Comparison of ENCODE assay signal across 8 cellular contexts in the genomic region with DNA sequence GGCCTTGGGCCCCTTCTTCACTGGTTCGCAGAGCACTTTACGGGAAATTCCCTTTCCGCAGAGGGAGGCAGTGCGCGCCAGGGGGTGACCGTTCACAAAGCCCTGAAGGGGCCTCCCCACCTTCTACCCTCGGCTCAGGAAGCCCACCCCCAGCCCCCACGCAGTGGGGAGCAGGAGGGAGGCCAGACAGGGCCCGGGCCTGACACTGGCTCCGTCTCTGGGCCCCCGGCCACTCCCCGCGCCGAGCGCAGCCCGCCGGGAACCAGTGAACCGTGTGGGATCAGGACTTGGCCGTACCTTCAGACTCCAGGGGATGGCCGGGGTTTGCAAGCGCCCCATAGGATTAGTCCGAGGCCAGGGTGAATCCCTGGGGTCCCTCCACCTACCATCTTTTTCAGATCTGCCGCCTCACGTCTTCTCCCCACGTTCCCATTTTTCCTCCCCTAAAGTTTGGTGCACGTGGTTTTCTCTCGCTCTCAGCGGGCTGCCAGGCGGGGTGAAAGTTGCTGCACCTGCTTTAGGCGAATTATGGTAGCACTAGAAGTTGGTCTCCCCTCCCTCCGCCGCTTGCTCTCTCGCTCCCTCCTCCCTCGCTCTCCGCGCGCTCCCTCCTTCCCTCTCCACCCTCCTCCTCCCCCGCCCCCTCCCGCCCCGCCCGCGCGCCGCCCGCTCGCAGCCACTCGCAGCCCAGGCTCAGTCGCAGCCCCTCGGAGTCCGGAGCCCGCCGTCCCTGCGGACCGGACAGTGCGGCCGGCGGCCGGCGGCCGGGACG. TPM values are rescaled to one million over a fixed set of nuclear protein-coding genes. Genes with fewer than 3 reads are reported as not detected.
DNase-seq lines count a peak whose midpoint lies in the region; ATAC-seq and TF ChIP-seq lines count a peak whose summit lies in the region.

Gene FOXP4 (plus strand): TSS at position 679 of the 772 bp plus-strand sequence. CDS start 19,380 bp downstream, outside the sequence.

- no peak for TF ChIP-seq CTCF in AG10803 (conservative IDR thresholded peaks at IDR 0.05; ENCODE audit: low read length)
- TF ChIP-seq CTCF in kidney epithelial cell (IDR thresholded peaks at IDR 0.05; ENCODE audit: insufficient read depth, low read length, poor library complexity, severe bottlenecking) = no peak

- no peaks in the 10 kb centered on the region for H3K36me3 ChIP-seq in kidney epithelial cell (ENCODE audit: control insufficient read depth, insufficient read depth, low read length)

- H3K4me3 ChIP-seq in AG10803 (ENCODE audit: low read length) (peak within 1 kb of the TSS; percentile 82), kidney epithelial cell (ENCODE audit: low read depth, low read length) (peak within 1 kb of the TSS; percentile 91)

- DNase-seq in AG10803 (ENCODE audit: low read depth) (peak; percentile 94), NCI-H345 treated with DMSO at 0.1 percent for 48 hours (lab: John Stamatoyannopoulos, UW; ENCODE audit: unreplicated experiment) (peak; percentile 66), cerebellar cortex (ENCODE audit: low spot score) (peak; percentile 93), kidney epithelial cell (ENCODE audit: low read depth) (peak; percentile 60)
- DNase-seq in activated CD4-positive, CD25-positive, alpha-beta regulatory T cell treated with anti-CD3 and anti-CD28 coated beads, Interleukin-2, amount 50 U/mL, for 72 hours = peak; percentile 76
- peak; percentile 91 for DNase-seq in stimulated activated CD4-positive, alpha-beta T cell treated with anti-CD3 and anti-CD28 coated beads, Interleukin-15, amount 100 ng/mL, for 24 hours

- no peaks in the 10 kb centered on the region for H3K27me3 ChIP-seq in kidney epithelial cell (ENCODE audit: control insufficient read depth, insufficient read depth, low read length)

- peak; percentile 75 for ATAC-seq in GM19035 (IDR thresholded peaks at IDR 0.05; ENCODE audit: unreplicated experiment)
- peak; percentile 69 for ATAC-seq in HG03342 (IDR thresholded peaks at IDR 0.05; ENCODE audit: unreplicated experiment)

RNA-seq across cellular contexts. Expression of gene FOXP4, which starts in this region (rescaled TPM):
- total RNA-seq in kidney epithelial cell = 22.4 and 30.3 TPM in 2 replicates

Comparison
In these comparisons a context has a peak if more than half of its experiments do, and no peak if none do; other contexts are left out.
1. Peak in every context shown above with its lines: DNase-seq, ATAC-seq and H3K4me3 ChIP-seq.